In the genomic region with DNA sequence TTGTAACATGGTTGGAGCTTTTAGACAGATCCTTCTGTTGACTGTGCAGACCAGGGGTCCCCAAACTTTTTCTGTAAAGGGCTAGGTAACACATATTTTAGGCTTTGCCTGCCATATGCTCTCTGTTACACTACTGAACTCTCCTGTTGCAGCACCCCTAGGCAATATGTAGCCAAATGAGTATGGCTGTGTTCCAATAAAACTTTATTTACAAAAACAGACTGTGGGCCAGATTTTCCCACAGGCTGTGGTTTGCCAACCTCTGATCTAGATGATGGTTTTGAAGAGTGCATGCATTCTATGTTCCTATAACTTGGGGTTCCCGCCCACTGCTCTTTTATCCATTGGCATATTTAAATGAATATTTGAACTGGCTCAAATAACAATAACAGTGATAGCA, we compare ENCODE assay signal across 6 cellular contexts.
"Had no signal": no experiment of that assay in that cellular context is flagged by ENCODE, and none has a peak within 500 bp of the region (broad histone marks: within the 10 kb centered on the region; RNA-seq: fewer than 3 reads in every experiment).

No MANE protein-coding gene starts in this region.

- H3K9ac ChIP-seq: KMS-11 had no signal

- DNase-seq: IMR-90, KBM-7, KG1 had no signal

- H3K4me2 ChIP-seq: KMS-11 had no signal

- H3K27ac ChIP-seq: HL-60, KMS-11 had no signal

- FAIRE-seq: HepG2 had no signal

- ATAC-seq: HepG2 had no signal
